In genomic region chr5:159821541-159821940, GRCh38 we compare ENCODE assay signal across 21 cellular contexts.
DNase-seq lines count a peak whose midpoint lies in the region; ATAC-seq, FAIRE-seq and TF ChIP-seq lines count a peak whose summit lies in the region.
"Had no signal": no experiment of that assay in that cellular context is flagged by ENCODE, and none has a peak within 500 bp of the region (broad histone marks: within the 10 kb centered on the region; RNA-seq: fewer than 3 reads in every experiment).

No MANE protein-coding gene starts in this region.

- no peak overlapping the region for H2AK5ac ChIP-seq in H9 (ENCODE audit: insufficient read length, low read length)

- TF ChIP-seq CTCF in A549 (IDR thresholded peaks at IDR 0.05) (no peak), GM23338 (conservative IDR thresholded peaks at IDR 0.05; ENCODE audit: low read depth in 2 of 2) (no peak), H9 (conservative IDR thresholded peaks at IDR 0.05) (no peak)

- 93% methylated on average over 8 of the region's 8 CpGs for WGBS in A549 (ENCODE audit: missing lambda C conversion rate)
- whole genome bisulfite sequencing in H9 (ENCODE audit: extremely low coverage, insufficient read length, low lambda C conversion rate) = no CpG with 5 or more reads among the region's 8 CpGs

- H3K4me1 ChIP-seq in A549 = peaks cover 58% of the 10 kb centered on the region
- H3K4me1 ChIP-seq in GM23338 (ENCODE audit: insufficient read depth) = no peaks in the 10 kb centered on the region
- H3K4me1 ChIP-seq in H9 (ENCODE audit: insufficient read depth, low read length) = no peaks in the 10 kb centered on the region
- H3K4me1 ChIP-seq: BLaER1, Caco-2 had no signal

- H3K4me3 ChIP-seq in A549 (no peak overlapping the region), GM23338 (no peak overlapping the region)
- H3K4me3 ChIP-seq: BLaER1, GM12878 had no signal

- H2BK15ac ChIP-seq in H9 (ENCODE audit: low read depth, low read length) = no peak overlapping the region

- H3K14ac ChIP-seq in H9 (ENCODE audit: insufficient read depth, low read length) = no peak overlapping the region

- ATAC-seq in A549 (no peak), GM23338 (no peak)
- ATAC-seq: CD8-positive, alpha-beta T cell; GM12878; HCT116 had no signal

- CTCF ChIA-PET in A549 (lab: Yijun Ruan, JAX) = interaction anchor here (1.0 to 1.4 kb wide), 2 partner anchors 15 to 39 kb away, joined by 3 to 4 read pairs; no protein-coding TSS in a partner anchor

- TF ChIP-seq EP300 in A549 (IDR thresholded peaks at IDR 0.05) = no peak

- H2AFZ ChIP-seq in GM23338 (0 out of 2 replicates have a peak overlapping the region, but pooled peaks have one; percentile 47), H9 (ENCODE audit: low read length) (no peak overlapping the region)

- TF ChIP-seq RAD21 in A549 (conservative IDR thresholded peaks at IDR 0.05 in 1 of 2, IDR thresholded peaks at IDR 0.05 in 1 of 2) = no peak

- H3T11ph ChIP-seq in H9 (ENCODE audit: low read length) = no peak overlapping the region

- no peaks in the 10 kb centered on the region for H3K79me2 ChIP-seq in GM23338 (replicated peaks; ENCODE audit: insufficient read depth)
- no peaks in the 10 kb centered on the region for H3K79me2 ChIP-seq in H9 (ENCODE audit: insufficient read depth, low read length)

- H3K27ac Mint-ChIP-seq in GM23338 = no peak overlapping the region
- H3K27ac Mint-ChIP-seq in H9 = no peak overlapping the region
- H3K27ac Mint-ChIP-seq: B cell; CD4-positive, CD25-positive, alpha-beta regulatory T cell; CD8-positive, alpha-beta T cell had no signal

- H3K9me3 ChIP-seq in A549 = no peaks in the 10 kb centered on the region
- no peaks in the 10 kb centered on the region for H3K9me3 ChIP-seq in H9 (ENCODE audit: control insufficient read depth, low read depth, low read length)
- H3K9me3 ChIP-seq: BLaER1, Caco-2 had no signal

- FAIRE-seq in A549 (lab: Jason Lieb, UNC) = no peak
- FAIRE-seq: D721Med, GM12878, H1 had no signal

- H4K20me1 ChIP-seq in GM23338 (replicated peaks; ENCODE audit: insufficient read depth) (no peaks in the 10 kb centered on the region), H9 (ENCODE audit: control insufficient read depth, insufficient read depth, insufficient read length) (no peaks in the 10 kb centered on the region)
- H4K20me1 ChIP-seq: BLaER1 had no signal

- H3K4ac ChIP-seq in H9 (ENCODE audit: low read depth, low read length) = no peak overlapping the region

- H3K9me3 Mint-ChIP-seq in GM23338 (no peaks in the 10 kb centered on the region), H9 (no peaks in the 10 kb centered on the region)
- H3K9me3 Mint-ChIP-seq: CD8-positive, alpha-beta T cell had no signal

- DNase-seq in A549 (ENCODE audit: low read depth in 1 of 2, low spot score in 1 of 2) = no peak
- no peak for DNase-seq in GM23338 (ENCODE audit: low spot score)
- DNase-seq in SW480 (ENCODE audit: low spot score) = peak; percentile 90
- peak; percentile 32 for DNase-seq in islet precursor cell
- DNase-seq in D341Med (ENCODE audit: low spot score) = no peak
- DNase-seq in H9 = no peak
- DNase-seq: Caco-2; CD4-positive, CD25-positive, alpha-beta regulatory T cell; CD8-positive, alpha-beta T cell; DMS 273 treated with DMSO at 0.1 percent for 48 hours; DMS79; EL; GDM1; H7 had no signal

- H2BK120ac ChIP-seq in H9 (ENCODE audit: low read depth, low read length, poor library complexity, severe bottlenecking) = no peak overlapping the region

- H3K4me3 Mint-ChIP-seq in GM23338 (no peak overlapping the region), H9 (no peak overlapping the region)
- H3K4me3 Mint-ChIP-seq: B cell; CD4-positive, CD25-positive, alpha-beta regulatory T cell; CD8-positive, alpha-beta T cell had no signal

- POLR2A ChIA-PET in A549 (lab: Yijun Ruan, JAX) = no interaction called here

- no peak overlapping the region for H3K56ac ChIP-seq in H9 (ENCODE audit: insufficient read length, low read depth, low read length)

- no peaks in the 10 kb centered on the region for H3K36me3 Mint-ChIP-seq in GM23338 (ENCODE audit: low read depth)
- H3K36me3 Mint-ChIP-seq in H9 (ENCODE audit: insufficient read depth in 1 of 3, low read depth in 3 of 3) = no peaks in the 10 kb centered on the region
- H3K36me3 Mint-ChIP-seq: CD4-positive, CD25-positive, alpha-beta regulatory T cell; CD8-positive, alpha-beta T cell had no signal

- H4K5ac ChIP-seq in H9 (ENCODE audit: insufficient read length, low read depth, low read length) = no peak overlapping the region

- no peaks in the 10 kb centered on the region for H3K27me3 Mint-ChIP-seq in GM23338 (ENCODE audit: insufficient read depth, low read depth, poor library complexity)
- H3K27me3 Mint-ChIP-seq in H9 (ENCODE audit: low read depth) = 0 out of 2 replicates have a peak, but pooled peaks cover 2% of the 10 kb centered on the region
- H3K27me3 Mint-ChIP-seq: CD4-positive, CD25-positive, alpha-beta regulatory T cell had no signal

- H3K79me1 ChIP-seq in H9 (ENCODE audit: insufficient read depth, low read depth, low read length, poor library complexity, severe bottlenecking) = no peaks in the 10 kb centered on the region

- no peaks in the 10 kb centered on the region for H3K27me3 ChIP-seq in GM23338 (ENCODE audit: insufficient read depth)
- no peaks in the 10 kb centered on the region for H3K27me3 ChIP-seq in H9 (ENCODE audit: insufficient read depth, low read length)
- H3K27me3 ChIP-seq: BLaER1 had no signal

- H2BK20ac ChIP-seq in H9 (ENCODE audit: low read depth, low read length, poor library complexity, severe bottlenecking) = no peak overlapping the region

- peak overlapping the region; percentile 67 to 76; a peak in 4 of 6 replicates for H3K27ac ChIP-seq in A549
- H3K27ac ChIP-seq in GM23338 (ENCODE audit: low read depth) = no peak overlapping the region
- no peak overlapping the region for H3K27ac ChIP-seq in H9 (ENCODE audit: insufficient read length, low read depth, low read length)
- H3K27ac ChIP-seq: BLaER1, C4-2B had no signal

- TF ChIP-seq POLR2A in A549 (IDR thresholded peaks at IDR 0.05; ENCODE audit: low read length) = no peak

- H4K91ac ChIP-seq in H9 (ENCODE audit: insufficient read length, low read depth, low read length) = no peak overlapping the region

- H3K23me2 ChIP-seq in H9 (ENCODE audit: insufficient read length, low read depth, low read length, poor library complexity, severe bottlenecking) = no peaks in the 10 kb centered on the region

- H3K9me2 ChIP-seq in GM23338 (ENCODE audit: insufficient read depth) = 0 out of 2 replicates have a peak, but pooled peaks cover 5% of the 10 kb centered on the region

- H3K36me3 ChIP-seq in GM23338 (ENCODE audit: insufficient read depth) = no peaks in the 10 kb centered on the region
- H3K36me3 ChIP-seq: BLaER1 had no signal

- no peak overlapping the region for H3K9ac ChIP-seq in H9 (ENCODE audit: extremely low read depth, insufficient read length, low read length)
- H3K9ac ChIP-seq: BLaER1 had no signal

- H3K23ac ChIP-seq in H9 (ENCODE audit: insufficient read length, low read depth, low read length) = no peak overlapping the region

- H3K4me2 ChIP-seq in A549 = no peak overlapping the region
- no peak overlapping the region for H3K4me2 ChIP-seq in GM23338
- no peak overlapping the region for H3K4me2 ChIP-seq in H9 (ENCODE audit: insufficient read depth, insufficient read length, low read length)
- H3K4me2 ChIP-seq: BLaER1 had no signal

- H2BK12ac ChIP-seq in H9 (ENCODE audit: insufficient read length, low read depth, low read length) = no peak overlapping the region

- H3K4me1 Mint-ChIP-seq in GM23338 (no peaks in the 10 kb centered on the region; the same call in 2 of the 3 replicates), H9 (peaks cover 0 to 4% of the 10 kb centered on the region in 2 experiments; a peak in 2 of 4 replicates)
- H3K4me1 Mint-ChIP-seq: CD4-positive, CD25-positive, alpha-beta regulatory T cell had no signal

- no peak overlapping the region for H2BK5ac ChIP-seq in H9 (ENCODE audit: insufficient read length, low read length)

- H3F3A ChIP-seq in GM23338 (replicated peaks; ENCODE audit: low read depth) = no peaks in the 10 kb centered on the region

- H4K8ac ChIP-seq in H9 (replicated peaks; ENCODE audit: insufficient read length, low read depth, low read length) = no peak overlapping the region

- H3K18ac ChIP-seq in H9 (ENCODE audit: insufficient read length, low read depth, low read length) = no peak overlapping the region

TF ChIP-seq in A549, 52 proteins besides CTCF, POLR2A, EP300 and RAD21:
- TF ChIP-seq HOXB13 (CRISPR knock-in tag; IDR thresholded peaks at IDR 0.05; ENCODE audit: low read depth) (no peak), SMC3 (IDR thresholded peaks at IDR 0.05) (no peak), FOSB (CRISPR knock-in tag; IDR thresholded peaks at IDR 0.05) (no peak), TP53 (CRISPR knock-in tag; IDR thresholded peaks at IDR 0.05) (no peak), CBX2 (IDR thresholded peaks at IDR 0.05; ENCODE audit: borderline replicate concordance, low read depth) (no peak), NPAS2 (CRISPR knock-in tag; IDR thresholded peaks at IDR 0.05; ENCODE audit: borderline replicate concordance) (no peak), KDM1A (IDR thresholded peaks at IDR 0.05; ENCODE audit: low read depth) (no peak), RCOR1 (IDR thresholded peaks at IDR 0.05; ENCODE audit: low read depth, low read length) (no peak), EHF (CRISPR knock-in tag; IDR thresholded peaks at IDR 0.05) (no peak), BHLHE40 (IDR thresholded peaks at IDR 0.05; ENCODE audit: low read depth, low read length) (no peak)

TF ChIP-seq in GM23338, 12 proteins besides CTCF, POLR2A, EP300 and RAD21 (continues in another document):
- no peak for TF ChIP-seq JUNB (IDR thresholded peaks at IDR 0.05; ENCODE audit: unreplicated experiment)

Comparison
In these comparisons a context has a peak if more than half of its experiments do, and no peak if none do; other contexts are left out.
1. DNase-seq: peak in SW480 (single experiment) and islet precursor cell (single experiment); none in A549 (0 of 2), GM23338 (single experiment), D341Med (single experiment) and H9 (single experiment).
2. H3K27ac ChIP-seq: peak in A549 (2 of 2); none in GM23338 (single experiment) and H9 (single experiment).